ENCODE assay signal across 2 cellular contexts in genomic region chr20:38840053-38840893, GRCh38.
TF ChIP-seq lines count a peak whose summit lies in the region.

No MANE protein-coding gene starts in this region.

TF ChIP-seq in K562, 482 proteins besides CTCF, POLR2A, EP300 and RAD21 (continued from another document and continues in another):
- TF ChIP-seq ATF3 (IDR thresholded peaks at IDR 0.05) (peak; percentile 16; the same call in 1 of the 2 replicates), ATF3 (CRISPR knock-in tag; conservative IDR thresholded peaks at IDR 0.05) (no peak), ZNF740 (CRISPR knock-in tag; IDR thresholded peaks at IDR 0.05) (peak; percentile 80), ZNF740 (tag; IDR thresholded peaks at IDR 0.05) (no peak), ZNF644 (tag; IDR thresholded peaks at IDR 0.05; ENCODE audit: low read depth) (no peak), JUN (IDR thresholded peaks at IDR 0.05; ENCODE audit: borderline replicate concordance, low read depth, low read length) (no peak), JUN (CRISPR knock-in tag; IDR thresholded peaks at IDR 0.05; ENCODE audit: borderline replicate concordance) (no peak), SNAPC5 (CRISPR knock-in tag; IDR thresholded peaks at IDR 0.05) (no peak), ZMIZ1 (IDR thresholded peaks at IDR 0.05; ENCODE audit: low read depth in 2 of 2, low read length in 2 of 2) (no peak), ZBTB33 (CRISPR knock-in tag; IDR thresholded peaks at IDR 0.05) (no peak), SAFB2 (IDR thresholded peaks at IDR 0.05; ENCODE audit: borderline replicate concordance, low read depth, low read length, severe bottlenecking) (no peak), VEZF1 (CRISPR knock-in tag; IDR thresholded peaks at IDR 0.05) (peak; percentile 36; the same call in 1 of the 2 replicates), EGR1 (conservative IDR thresholded peaks at IDR 0.05) (peak; percentile 62), ARNT (IDR thresholded peaks at IDR 0.05) (no peak), PHB2 (IDR thresholded peaks at IDR 0.05; ENCODE audit: low read depth) (no peak), CBFA2T2 (conservative IDR thresholded peaks at IDR 0.05) (peak; percentile 54), CBFA2T3 (IDR thresholded peaks at IDR 0.05) (peak; percentile 67), ZKSCAN8 (CRISPR knock-in tag; IDR thresholded peaks at IDR 0.05) (no peak), SMARCE1 (IDR thresholded peaks at IDR 0.05) (0 out of 2 replicates have a peak, but pooled peaks have one; percentile 43)

TF ChIP-seq in SK-N-SH treated with all-trans-retinoic acid at 6 μM for 48 hours, 23 proteins besides CTCF, POLR2A, EP300 and RAD21 (continued from another document):
- TF ChIP-seq CREB5 (CRISPR knock-in tag; IDR thresholded peaks at IDR 0.05; ENCODE audit: low read depth) (no peak), TSHZ2 (CRISPR knock-in tag; IDR thresholded peaks at IDR 0.05) (no peak), ZNF8 (CRISPR knock-in tag; IDR thresholded peaks at IDR 0.05) (no peak), ESRRG (CRISPR knock-in tag; IDR thresholded peaks at IDR 0.05) (no peak), ZFP3 (CRISPR knock-in tag; IDR thresholded peaks at IDR 0.05) (no peak), CSDC2 (CRISPR knock-in tag; IDR thresholded peaks at IDR 0.05) (no peak), RARB (CRISPR knock-in tag; IDR thresholded peaks at IDR 0.05) (no peak), BACH2 (CRISPR knock-in tag; IDR thresholded peaks at IDR 0.05; ENCODE audit: borderline replicate concordance) (no peak), SNAI2 (CRISPR knock-in tag; IDR thresholded peaks at IDR 0.05) (no peak)
TF ChIP-seq in SK-N-SH treated with all-trans-retinoic acid at 6 μM for 48 hours: peak in this region for 0.
